21 cellular contexts compared by ENCODE assay signal in genomic region chr21:26441081-26441610, GRCh38.
"Had no signal": no experiment of that assay in that cellular context is flagged by ENCODE, and none has a peak within 500 bp of the region (broad histone marks: within the 10 kb centered on the region; RNA-seq: fewer than 3 reads in every experiment).

No MANE protein-coding gene starts in this region.

- H3K4me3 ChIP-seq: esophagus squamous epithelium, psoas muscle, right lobe of liver, smooth muscle cell, suprapubic skin had no signal

- H3K27me3 Mint-ChIP-seq: type B pancreatic cell had no signal

- H3K4me1 ChIP-seq: esophagus squamous epithelium, psoas muscle, right lobe of liver, suprapubic skin had no signal

- H3K4me1 Mint-ChIP-seq: activated CD4-positive, alpha-beta T cell treated with anti-CD3 and anti-CD28 coated beads, Interleukin-2, amount 10 ng/mL, durations not matched to agents 7 days and 5 days; nephron progenitor cell had no signal

- FAIRE-seq: colon had no signal

- H3K9me3 ChIP-seq: esophagus squamous epithelium, psoas muscle, right lobe of liver, suprapubic skin had no signal

- H3K36me3 Mint-ChIP-seq: type B pancreatic cell had no signal

- ATAC-seq: left ventricle myocardium superior, psoas muscle, right lobe of liver had no signal

- DNase-seq: activated CD4-positive, alpha-beta T cell treated with anti-CD3 and anti-CD28 coated beads, Interleukin-2, amount 10 ng/mL, durations not matched to agents 7 days and 5 days; activated CD4-positive, CD25-positive, alpha-beta regulatory T cell; activated naive CD4-positive, alpha-beta T cell treated with Interleukin-2 at 50 U/mL for 16 hours; caudate nucleus; esophagus squamous epithelium; foreskin fibroblast; glutamatergic neuron; hypothalamus; left ventricle myocardium superior; nephron progenitor cell; psoas muscle; right lobe of liver; stimulated activated CD4-positive, alpha-beta T cell treated with anti-CD3 and anti-CD28 coated beads, Interleukin-4, amount 100 ng/mL, for 4 hours; stimulated activated CD8-positive, alpha-beta memory T cell treated with anti-CD3 and anti-CD28 coated beads, Interleukin-4, amount 100 ng/mL, for 48 hours had no signal

- H3K9me3 Mint-ChIP-seq: activated CD4-positive, alpha-beta T cell treated with anti-CD3 and anti-CD28 coated beads, Interleukin-2, amount 10 ng/mL, durations not matched to agents 7 days and 5 days; activated T-helper 1 cell treated with anti-CD3 and anti-CD28 coated beads, Interleukin-12 subunit alpha, Interleukin-12 subunit beta, Interleukin-2, Interleukin-4 antibody, amounts not matched to agents 30 ng/mL and 10 ng/mL and 1 ng/mL, durations not matched to agents 14 hours and 24 hours and 36 hours; stimulated activated naive CD8-positive, alpha-beta T cell treated with anti-CD3 and anti-CD28 coated beads, Interleukin-15, Interleukin-2, amounts not matched to agents 100 ng/mL and 50 ng/mL, for 24 hours; T-helper 1 cell treated with Interleukin-12 subunit alpha and Interleukin-12 subunit beta and Interleukin-4 antibody, amounts not matched to agents 30 μg/mL and 1 μg/mL, for 36 hours had no signal

- H3K27ac ChIP-seq: esophagus squamous epithelium, psoas muscle, right lobe of liver, suprapubic skin had no signal

- H3K4me3 Mint-ChIP-seq: activated CD4-positive, alpha-beta T cell treated with anti-CD3 and anti-CD28 coated beads, Interleukin-2, amount 10 ng/mL, durations not matched to agents 7 days and 5 days; activated T-helper 1 cell treated with anti-CD3 and anti-CD28 coated beads, Interleukin-12 subunit alpha, Interleukin-12 subunit beta, Interleukin-2, Interleukin-4 antibody, amounts not matched to agents 30 ng/mL and 10 ng/mL and 1 ng/mL, durations not matched to agents 14 hours and 24 hours and 36 hours; nephron progenitor cell; stimulated activated naive CD8-positive, alpha-beta T cell treated with anti-CD3 and anti-CD28 coated beads, Interleukin-15, Interleukin-2, amounts not matched to agents 100 ng/mL and 50 ng/mL, for 24 hours; T-helper 1 cell treated with Interleukin-12 subunit alpha and Interleukin-12 subunit beta and Interleukin-4 antibody, amounts not matched to agents 30 μg/mL and 1 μg/mL, for 36 hours; type B pancreatic cell had no signal

- H3K36me3 ChIP-seq: esophagus squamous epithelium, right lobe of liver, suprapubic skin had no signal

- H3K4me2 ChIP-seq: smooth muscle cell had no signal

- H3K27ac Mint-ChIP-seq: activated CD4-positive, alpha-beta T cell treated with anti-CD3 and anti-CD28 coated beads, Interleukin-2, amount 10 ng/mL, durations not matched to agents 7 days and 5 days; activated T-helper 1 cell treated with anti-CD3 and anti-CD28 coated beads, Interleukin-12 subunit alpha, Interleukin-12 subunit beta, Interleukin-2, Interleukin-4 antibody, amounts not matched to agents 30 ng/mL and 10 ng/mL and 1 ng/mL, durations not matched to agents 14 hours and 24 hours and 36 hours; nephron progenitor cell; stimulated activated naive CD8-positive, alpha-beta T cell treated with anti-CD3 and anti-CD28 coated beads, Interleukin-15, Interleukin-2, amounts not matched to agents 100 ng/mL and 50 ng/mL, for 24 hours; T-helper 1 cell treated with Interleukin-12 subunit alpha and Interleukin-12 subunit beta and Interleukin-4 antibody, amounts not matched to agents 30 μg/mL and 1 μg/mL, for 36 hours; type B pancreatic cell had no signal

- H3K27me3 ChIP-seq: esophagus squamous epithelium, right lobe of liver, suprapubic skin had no signal
